11 cellular contexts compared by ENCODE assay signal in the genomic region with DNA sequence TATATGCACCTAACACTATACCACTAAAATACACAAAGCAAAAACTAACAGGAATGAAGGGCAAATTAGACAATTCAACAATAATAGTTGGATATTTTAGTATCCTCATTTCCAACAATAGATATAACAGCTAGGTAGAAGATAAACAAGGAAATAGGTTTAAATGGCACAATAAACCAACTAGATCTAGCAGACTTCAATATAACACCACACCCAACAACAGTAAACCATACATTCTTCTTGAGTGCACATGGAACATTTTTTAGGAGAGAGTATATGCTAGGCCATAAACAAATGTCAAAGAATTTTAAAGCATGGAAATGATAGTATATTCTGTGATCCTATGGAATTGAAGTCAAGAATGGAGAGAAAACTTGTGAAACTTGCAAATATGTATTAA.
"Had no signal": no experiment of that assay in that cellular context is flagged by ENCODE, and none has a peak within 500 bp of the region (broad histone marks: within the 10 kb centered on the region; RNA-seq: fewer than 3 reads in every experiment).

No MANE protein-coding gene starts in this region.

- H3K4me1 ChIP-seq: HAP-1 had no signal

- FAIRE-seq: H1, H54 had no signal

- H3K4me2 ChIP-seq: GM23338 had no signal

- DNase-seq: GM23248, GOT3, H7, H9, HCEC 1CT, HFFc6 had no signal

- H3K4me3 ChIP-seq: GM23248, GM23338, HAP-1 had no signal

- H3K9ac ChIP-seq: GM23248 had no signal

- ATAC-seq: GM23338, HCT116 had no signal

- H3K36me3 ChIP-seq: HAP-1 had no signal

- H3K27ac ChIP-seq: GM23248 had no signal

- H2AFZ ChIP-seq: GM23248, GM23338 had no signal
